17 cellular contexts compared by ENCODE assay signal in genomic region chr3:141058996-141059395, GRCh38. TPM values are rescaled to one million over a fixed set of nuclear protein-coding genes. Genes with fewer than 3 reads are reported as not detected.
DNase-seq lines count a peak whose midpoint lies in the region; TF ChIP-seq lines count a peak whose summit lies in the region.
"Had no signal": no experiment of that assay in that cellular context is flagged by ENCODE, and none has a peak within 500 bp of the region (broad histone marks: within the 10 kb centered on the region; RNA-seq: fewer than 3 reads in every experiment).

No MANE protein-coding gene starts in this region.

- H3K27me3 Mint-ChIP-seq in glutamatergic neuron (ENCODE audit: unreplicated experiment), result peaks cover 24% of the 10 kb centered on the region

- H3K27ac ChIP-seq in osteoblast (ENCODE audit: low read depth, low read length), result no peak overlapping the region
- H3K27ac ChIP-seq in effector memory CD4-positive, alpha-beta T cell (ENCODE audit: insufficient read depth, low read length, poor library complexity, severe bottlenecking), result no peak overlapping the region
- H3K27ac ChIP-seq: BLaER1 treated with 17β-estradiol and CSF1 and Interleukin-3, amounts not matched to agents 10 nM and 100 nM had no signal

- H3K36me3 Mint-ChIP-seq in glutamatergic neuron (ENCODE audit: unreplicated experiment), result no peaks in the 10 kb centered on the region
- H3K36me3 Mint-ChIP-seq: CD8-positive, alpha-beta T cell had no signal

- H3K4me3 ChIP-seq in osteoblast (ENCODE audit: insufficient read depth, low read length), result no peak overlapping the region
- no peak overlapping the region for H3K4me3 ChIP-seq in effector memory CD4-positive, alpha-beta T cell (ENCODE audit: insufficient read depth, low read depth, low read length, poor library complexity, severe bottlenecking)
- no peak overlapping the region for H3K4me3 ChIP-seq in H7 (ENCODE audit: insufficient read depth, low read depth, low read length)
- H3K4me3 ChIP-seq: BLaER1 treated with 17β-estradiol and CSF1 and Interleukin-3, amounts not matched to agents 10 nM and 100 nM; GM23338 had no signal

- H3K27me3 ChIP-seq in osteoblast (ENCODE audit: insufficient read depth, low read length) (peaks cover 17% of the 10 kb centered on the region), H7 (ENCODE audit: control insufficient read depth, insufficient read depth, low read length) (no peaks in the 10 kb centered on the region)
- no peaks in the 10 kb centered on the region for H3K27me3 ChIP-seq in effector memory CD4-positive, alpha-beta T cell (replicated peaks; ENCODE audit: control insufficient read depth, insufficient read depth, low read length, poor library complexity, severe bottlenecking)

- H3K36me3 ChIP-seq in osteoblast (ENCODE audit: insufficient read depth, low read length) (no peaks in the 10 kb centered on the region), H7 (replicated peaks; ENCODE audit: control insufficient read depth, insufficient read depth, low read length) (no peaks in the 10 kb centered on the region)
- no peaks in the 10 kb centered on the region for H3K36me3 ChIP-seq in effector memory CD4-positive, alpha-beta T cell (ENCODE audit: control insufficient read depth, insufficient read depth, low read length)
- H3K36me3 ChIP-seq: BLaER1 treated with 17β-estradiol and CSF1 and Interleukin-3, amounts not matched to agents 10 nM and 100 nM had no signal

- no peaks in the 10 kb centered on the region for H3K9me3 ChIP-seq in osteoblast (ENCODE audit: low read depth, low read length)
- H3K9me3 ChIP-seq in effector memory CD4-positive, alpha-beta T cell (ENCODE audit: control insufficient read depth, low read length), result no peaks in the 10 kb centered on the region

- H3K27ac Mint-ChIP-seq in glutamatergic neuron (ENCODE audit: unreplicated experiment), result peak overlapping the region; percentile 72
- H3K27ac Mint-ChIP-seq: B cell; CD8-positive, alpha-beta T cell; GM23338; HFFc6 had no signal

- H3K4me2 ChIP-seq in osteoblast (ENCODE audit: insufficient read depth, low read length), result no peak overlapping the region
- H3K4me2 ChIP-seq: BLaER1 treated with 17β-estradiol and CSF1 and Interleukin-3, amounts not matched to agents 10 nM and 100 nM; GM23338 had no signal

- TF ChIP-seq CTCF in glutamatergic neuron (IDR thresholded peaks at IDR 0.05; ENCODE audit: partially characterized antibody, unreplicated experiment), result no peak
- no peak for TF ChIP-seq CTCF in osteoblast (IDR thresholded peaks at IDR 0.05; ENCODE audit: extremely low read depth, low read depth, low read length)

- no peaks in the 10 kb centered on the region for H3K4me1 ChIP-seq in osteoblast (ENCODE audit: insufficient read depth, low read length)
- no peaks in the 10 kb centered on the region for H3K4me1 ChIP-seq in effector memory CD4-positive, alpha-beta T cell (ENCODE audit: control insufficient read depth, insufficient read depth, low read length, poor library complexity, severe bottlenecking)

- H3K4me1 Mint-ChIP-seq in glutamatergic neuron (ENCODE audit: low read depth, unreplicated experiment), result peaks cover 66% of the 10 kb centered on the region
- H3K4me1 Mint-ChIP-seq: B cell had no signal

- H2AFZ ChIP-seq in osteoblast (ENCODE audit: low read length), result no peak overlapping the region
- H2AFZ ChIP-seq: GM23338 had no signal

- no peak overlapping the region for H3K4me3 Mint-ChIP-seq in glutamatergic neuron (ENCODE audit: unreplicated experiment)
- H3K4me3 Mint-ChIP-seq: B cell; CD8-positive, alpha-beta T cell; GM23338; HFFc6 had no signal

- H3K79me2 ChIP-seq in osteoblast (ENCODE audit: insufficient read depth, low read length), result no peaks in the 10 kb centered on the region

- H3K9me3 Mint-ChIP-seq in glutamatergic neuron (ENCODE audit: unreplicated experiment), result peaks cover 12% of the 10 kb centered on the region
- H3K9me3 Mint-ChIP-seq: HFFc6 had no signal

- peak; percentile 4 for DNase-seq in activated CD8-positive, alpha-beta memory T cell treated with anti-CD3 and anti-CD28 coated beads, Interleukin-2, amount 50 U/mL, for 48 hours
- no peak for DNase-seq in activated CD8-positive, alpha-beta memory T cell treated with anti-CD3 and anti-CD28 coated beads, Interleukin-2, amount 50 U/mL, for 4 hours
- DNase-seq in glutamatergic neuron (no peak), osteoblast (ENCODE audit: insufficient read length, low spot score, missing footprints) (peak; percentile 77), ureter (ENCODE audit: low spot score) (peak; percentile 6), NCI-H146 treated with DMSO at 0.1 percent for 48 hours (lab: John Stamatoyannopoulos, UW; ENCODE audit: unreplicated experiment) (no peak), H7 (no peak)
- no peak for DNase-seq in effector memory CD4-positive, alpha-beta T cell
- DNase-seq: 8988T, Calu3, DMS79 treated with DMSO at 0.1 percent for 48 hours, GF-D8, HFFc6 had no signal

- no peaks in the 10 kb centered on the region for H4K20me1 ChIP-seq in osteoblast (ENCODE audit: insufficient read depth, low read length)
- H4K20me1 ChIP-seq: BLaER1 treated with 17β-estradiol and CSF1 and Interleukin-3, amounts not matched to agents 10 nM and 100 nM had no signal

RNA-seq across cellular contexts. Expression of gene SPSB4, which starts 7.8 kb away (rescaled TPM):
- total RNA-seq in glutamatergic neuron (ENCODE audit: unreplicated experiment) (98.4 TPM), osteoblast (not detected in 2 replicates), ureter (0.47 TPM)
- total RNA-seq in H7 (2014; rRNA removed; shearing (Covaris generic)), result 35.1 and 35.6 TPM in 2 replicates
- total RNA-seq: B cell; Calu3; CD8-positive, alpha-beta T cell; HFFc6 had no signal

Comparison
In these comparisons a context has a peak if more than half of its experiments do, and no peak if none do; other contexts are left out.
1. DNase-seq: peak in activated CD8-positive, alpha-beta memory T cell treated with anti-CD3 and anti-CD28 coated beads, Interleukin-2, amount 50 U/mL, for 48 hours (single experiment), osteoblast (single experiment) and ureter (single experiment); none in activated CD8-positive, alpha-beta memory T cell treated with anti-CD3 and anti-CD28 coated beads, Interleukin-2, amount 50 U/mL, for 4 hours (single experiment), glutamatergic neuron (single experiment), NCI-H146 treated with DMSO at 0.1 percent for 48 hours (single experiment), effector memory CD4-positive, alpha-beta T cell (0 of 3) and H7 (single experiment).
2. RNA of gene SPSB4, which starts 7.8 kb away (total RNA-seq): 98.4 TPM in glutamatergic neuron (single experiment) and 35.1 to 35.6 TPM in H7; 0.47 TPM in ureter (single experiment) and not detected in osteoblast; every median in the first group is over 10 times any median in the second.